ENCODE assay signal across 8 cellular contexts in the genomic region with DNA sequence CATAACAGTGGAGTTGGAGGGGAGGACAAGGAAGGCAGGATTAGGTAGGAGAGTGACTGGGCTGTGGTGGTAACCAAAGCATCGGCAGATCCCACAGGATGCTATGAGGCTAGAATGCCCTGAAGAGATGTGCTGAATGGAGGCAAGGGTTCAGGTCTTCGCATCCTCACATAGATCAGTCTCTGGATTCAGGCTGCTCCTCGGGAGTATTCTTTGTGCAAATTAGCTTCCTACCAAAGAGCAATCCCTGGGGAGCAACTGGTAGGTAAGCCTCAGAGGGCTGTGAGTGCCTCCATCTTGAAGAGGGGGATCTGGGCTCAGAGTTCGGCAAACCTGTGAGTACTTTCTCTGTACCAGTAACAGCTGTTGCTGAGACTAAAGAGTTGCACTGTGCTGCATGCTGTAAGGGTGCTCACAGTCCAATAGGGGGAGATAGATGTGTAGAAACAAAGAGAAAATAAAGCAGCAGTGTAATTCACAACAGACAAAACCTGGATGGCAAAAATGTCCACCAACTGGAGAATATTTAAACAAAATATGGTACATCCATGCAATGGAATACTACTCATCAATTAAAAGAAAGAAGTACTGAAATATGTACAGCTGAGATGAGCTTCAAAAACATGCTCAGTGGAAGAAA.
DNase-seq lines count a peak whose midpoint lies in the region; ATAC-seq, FAIRE-seq and TF ChIP-seq lines count a peak whose summit lies in the region.

No MANE protein-coding gene starts in this region.

- intact Hi-C loops in kidney (cut with DNase I): no loop called here

- H3K4me3 ChIP-seq in kidney (ENCODE audit: low read length in 2 of 2): no peak overlapping the region

- in situ Hi-C loops in Caki2 (cut with HindIII; ENCODE audit: low pct_unique_long_range_greater_than_20kb, low sequenced_read_pairs): no loop called here

- FAIRE-seq in kidney (lab: Jason Lieb, UNC): no peak

- TF ChIP-seq CTCF in kidney (IDR thresholded peaks at IDR 0.05; ENCODE audit: borderline replicate concordance, extremely low read depth, insufficient read depth): peak; percentile 42

- peak; percentile 28 for DNase-seq in Caki2 (ENCODE audit: low read depth)
- DNase-seq in HPDE6-E6E7 (ENCODE audit: extremely low spot score): peak; percentile 20
- peak; percentile 40 for DNase-seq in SW480 (ENCODE audit: low spot score)
- no peak for DNase-seq in kidney
- no peak for DNase-seq in stimulated activated naive CD8-positive, alpha-beta T cell treated with anti-CD3 and anti-CD28 coated beads, Interleukin-15, amount 100 ng/mL, for 72 hours
- DNase-seq in HCEC 1CT: no peak
- no peak for DNase-seq in activated CD4-positive, alpha-beta T cell treated with anti-CD3 and anti-CD28 coated beads for 4 hours
- DNase-seq in amniotic stem cell (lab: John Stamatoyannopoulos, UW): no peak

- peaks cover 0 to 5% of the 10 kb centered on the region in 2 donors for H3K9me3 Mint-ChIP-seq in stimulated activated naive CD8-positive, alpha-beta T cell treated with anti-CD3 and anti-CD28 coated beads, Interleukin-15, amount 100 ng/mL, for 72 hours

- no peaks in the 10 kb centered on the region for H3K4me1 Mint-ChIP-seq in stimulated activated naive CD8-positive, alpha-beta T cell treated with anti-CD3 and anti-CD28 coated beads, Interleukin-15, amount 100 ng/mL, for 72 hours

- no peak overlapping the region for H3K27ac Mint-ChIP-seq in stimulated activated naive CD8-positive, alpha-beta T cell treated with anti-CD3 and anti-CD28 coated beads, Interleukin-15, amount 100 ng/mL, for 72 hours

- H3K4me3 Mint-ChIP-seq in stimulated activated naive CD8-positive, alpha-beta T cell treated with anti-CD3 and anti-CD28 coated beads, Interleukin-15, amount 100 ng/mL, for 72 hours: no peak overlapping the region

- H3K9ac ChIP-seq in kidney (ENCODE audit: low read length in 2 of 2): no peak overlapping the region

- no peaks in the 10 kb centered on the region for H3K36me3 ChIP-seq in kidney (ENCODE audit: control insufficient read depth in 1 of 2, insufficient read depth in 2 of 2, low read length in 2 of 2)

- H3K4me1 ChIP-seq in kidney (ENCODE audit: control insufficient read depth in 1 of 2, insufficient read depth in 1 of 2, low read depth in 1 of 2, low read length in 2 of 2): peaks cover 0 to 2% of the 10 kb centered on the region in 2 donors

- ATAC-seq in stimulated activated naive CD8-positive, alpha-beta T cell treated with anti-CD3 and anti-CD28 coated beads, Interleukin-15, amount 100 ng/mL, for 72 hours: no peak

- H3K27me3 Mint-ChIP-seq in stimulated activated naive CD8-positive, alpha-beta T cell treated with anti-CD3 and anti-CD28 coated beads, Interleukin-15, amount 100 ng/mL, for 72 hours: no peaks in the 10 kb centered on the region

- no peak overlapping the region for H3K27ac ChIP-seq in kidney (ENCODE audit: low read depth in 2 of 2, low read length in 2 of 2)

- no peaks in the 10 kb centered on the region for H3K9me3 ChIP-seq in kidney (ENCODE audit: control insufficient read depth in 1 of 2, low read length in 2 of 2)

Comparison
In these comparisons a context has a peak if more than half of its experiments do, and no peak if none do; other contexts are left out.
1. DNase-seq: peak in Caki2 (single experiment), HPDE6-E6E7 (single experiment) and SW480 (single experiment); none in kidney (single experiment), stimulated activated naive CD8-positive, alpha-beta T cell treated with anti-CD3 and anti-CD28 coated beads, Interleukin-15, amount 100 ng/mL, for 72 hours (0 of 2), HCEC 1CT (single experiment), activated CD4-positive, alpha-beta T cell treated with anti-CD3 and anti-CD28 coated beads for 4 hours (0 of 2) and amniotic stem cell (single experiment).